ENCODE assay signal across 35 cellular contexts in the genomic region with DNA sequence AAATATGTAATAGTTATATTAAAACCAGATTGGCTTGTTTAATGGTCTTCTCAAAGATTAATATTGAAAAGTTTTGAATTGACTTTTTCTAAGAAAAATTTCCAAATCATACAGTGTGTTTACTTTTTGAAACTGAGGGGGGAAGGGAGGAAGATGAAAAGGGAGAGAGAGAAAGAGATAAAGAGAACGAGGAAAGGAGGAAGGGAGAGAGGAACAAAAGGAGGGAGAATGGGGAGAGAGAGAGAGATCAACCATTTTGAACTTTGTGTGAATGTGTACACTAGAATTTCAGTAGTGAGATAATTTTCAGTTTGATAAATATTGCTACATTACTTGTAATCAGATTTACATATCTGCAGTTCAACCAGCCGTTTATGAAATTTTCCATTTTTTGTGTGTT.
"Had no signal": no experiment of that assay in that cellular context is flagged by ENCODE, and none has a peak within 500 bp of the region (broad histone marks: within the 10 kb centered on the region; RNA-seq: fewer than 3 reads in every experiment).

No MANE protein-coding gene starts in this region.

- H3K36me3 ChIP-seq: ascending aorta, cardiac muscle cell had no signal

- H3K9me3 ChIP-seq: ascending aorta had no signal

- H3K4me3 ChIP-seq: ascending aorta, cardiac muscle cell had no signal

- H3K27ac ChIP-seq: ascending aorta, VCaP had no signal

- H3K36me3 Mint-ChIP-seq: activated CD8-positive, alpha-beta memory T cell treated with anti-CD3 and anti-CD28 coated beads, Interleukin-2, amount 10 ng/mL, durations not matched to agents 7 days and 5 days; activated naive CD4-positive, alpha-beta T cell treated with anti-CD3 and anti-CD28 coated beads, Interleukin-2, amount 10 ng/mL, durations not matched to agents 7 days and 5 days; activated naive CD4-positive, alpha-beta T cell treated with anti-CD3 and anti-CD28 coated beads, Interleukin-2, amount 50 U/mL, for 24 hours; activated naive CD8-positive, alpha-beta T cell; activated naive CD8-positive, alpha-beta T cell treated with anti-CD3 and anti-CD28 coated beads, Interleukin-2, amount 10 ng/mL, durations not matched to agents 7 days and 5 days had no signal

- H3K27me3 ChIP-seq: ascending aorta, cardiac muscle cell had no signal

- H3K27ac Mint-ChIP-seq: activated B cell treated with CpG ODN at 0.5 μM for 24 hours; activated CD4-positive, alpha-beta memory T cell treated with anti-CD3 and anti-CD28 coated beads, Interleukin-2, amount 10 ng/mL, durations not matched to agents 7 days and 5 days; activated CD4-positive, alpha-beta T cell treated with anti-CD3 and anti-CD28 coated beads, Interleukin-2, amount 10 ng/mL, durations not matched to agents 24 days and 14 days; activated CD8-positive, alpha-beta memory T cell treated with anti-CD3 and anti-CD28 coated beads, Interleukin-2, amount 10 ng/mL, durations not matched to agents 7 days and 5 days; activated CD8-positive, alpha-beta T cell treated with anti-CD3 and anti-CD28 coated beads, Interleukin-2, amount 10 ng/mL, durations not matched to agents 7 days and 5 days; activated naive CD4-positive, alpha-beta T cell treated with anti-CD3 and anti-CD28 coated beads, Interleukin-2, amount 10 ng/mL, durations not matched to agents 7 days and 5 days; activated naive CD4-positive, alpha-beta T cell treated with anti-CD3 and anti-CD28 coated beads, Interleukin-2, amount 50 U/mL, for 24 hours; activated naive CD8-positive, alpha-beta T cell; activated naive CD8-positive, alpha-beta T cell treated with anti-CD3 and anti-CD28 coated beads, Interleukin-2, amount 10 ng/mL, durations not matched to agents 7 days and 5 days; activated naive CD8-positive, alpha-beta T cell treated with anti-CD3 and anti-CD28 coated beads, Interleukin-2, amount 50 U/mL, for 24 hours; activated T-cell treated with anti-CD3 and anti-CD28 coated beads, Interleukin-2, amount 50 U/mL, for 24 hours; activated T-helper 2 cell treated with anti-CD3 and anti-CD28 coated beads, Interferon-gamma antibody, Interleukin-2, Interleukin-4, amounts not matched to agents 10 μg/mL and 5 μg/mL and 100 μg/mL, durations not matched to agents 14 hours and 24 hours and 36 hours; brain; T-helper 1 cell treated with Interleukin-12 subunit alpha and Interleukin-12 subunit beta and Interleukin-4 antibody, amounts not matched to agents 30 μg/mL and 1 μg/mL, for 36 hours; T-helper 2 cell treated with Interferon-gamma antibody and Interleukin-4, amounts not matched to agents 5 μg/mL and 100 μg/mL, for 36 hours had no signal

- DNase-seq: activated B cell treated with CpG ODN at 0.5 μM for 24 hours; activated CD4-positive, alpha-beta memory T cell treated with anti-CD3 and anti-CD28 coated beads, Interleukin-2, amount 10 ng/mL, durations not matched to agents 7 days and 5 days; activated CD4-positive, alpha-beta T cell treated with anti-CD3 and anti-CD28 coated beads for 4 hours; activated CD4-positive, alpha-beta T cell treated with anti-CD3 and anti-CD28 coated beads, Interleukin-2, amount 10 ng/mL, durations not matched to agents 24 days and 14 days; activated CD4-positive, alpha-beta T cell treated with anti-CD3 and anti-CD28 coated beads, Interleukin-2, amount 50 U/mL, for 1 hour; activated CD4-positive, alpha-beta T cell treated with anti-CD3 and anti-CD28 coated beads, Interleukin-2, amount 50 U/mL, for 48 hours; activated CD4-positive, CD25-positive, alpha-beta regulatory T cell treated with anti-CD3 and anti-CD28 coated beads, Interleukin-2, amount 50 U/mL, for 72 hours; activated CD8-positive, alpha-beta memory T cell treated with anti-CD3 and anti-CD28 coated beads for 24 hours; activated CD8-positive, alpha-beta memory T cell treated with anti-CD3 and anti-CD28 coated beads, Interleukin-2, amount 10 ng/mL, durations not matched to agents 7 days and 5 days; activated CD8-positive, alpha-beta memory T cell treated with anti-CD3 and anti-CD28 coated beads, Interleukin-2, amount 50 U/mL, for 48 hours; activated CD8-positive, alpha-beta T cell treated with anti-CD3 and anti-CD28 coated beads, Interleukin-2, amount 10 ng/mL, durations not matched to agents 7 days and 5 days; activated effector memory CD4-positive, alpha-beta T cell treated with Interleukin-2 at 50 U/mL for 16 hours; activated gamma-delta T cell; activated naive CD4-positive, alpha-beta T cell treated with anti-CD3 and anti-CD28 coated beads, Interleukin-2, amount 10 ng/mL, durations not matched to agents 7 days and 5 days; activated naive CD4-positive, alpha-beta T cell treated with Interleukin-2 at 50 U/mL for 16 hours; activated naive CD8-positive, alpha-beta T cell treated with anti-CD3 and anti-CD28 coated beads, Interleukin-2, amount 10 ng/mL, durations not matched to agents 7 days and 5 days; activated naive CD8-positive, alpha-beta T cell treated with anti-CD3 and anti-CD28 coated beads, Interleukin-2, amount 50 U/mL, for 24 hours; activated T-cell treated with anti-CD3 and anti-CD28 coated beads, Interleukin-2, amount 50 U/mL, for 24 hours; activated T-cell treated with anti-CD3 and anti-CD28 coated beads, Interleukin-2, amount 50 U/mL, for 48 hours; amygdala; anterior cingulate cortex; caudate nucleus; cerebellar nuclear complex; T-helper 2 cell; T-helper 9 cell had no signal

- H3K4me1 ChIP-seq: ascending aorta had no signal

- H3K27me3 Mint-ChIP-seq: activated B cell treated with CpG ODN at 0.5 μM for 24 hours; activated CD4-positive, alpha-beta memory T cell treated with anti-CD3 and anti-CD28 coated beads, Interleukin-2, amount 10 ng/mL, durations not matched to agents 7 days and 5 days; activated CD4-positive, alpha-beta T cell treated with anti-CD3 and anti-CD28 coated beads, Interleukin-2, amount 10 ng/mL, durations not matched to agents 24 days and 14 days; activated CD8-positive, alpha-beta memory T cell treated with anti-CD3 and anti-CD28 coated beads, Interleukin-2, amount 10 ng/mL, durations not matched to agents 7 days and 5 days; activated naive CD4-positive, alpha-beta T cell treated with anti-CD3 and anti-CD28 coated beads, Interleukin-2, amount 10 ng/mL, durations not matched to agents 7 days and 5 days; activated naive CD4-positive, alpha-beta T cell treated with anti-CD3 and anti-CD28 coated beads, Interleukin-2, amount 50 U/mL, for 24 hours; activated naive CD8-positive, alpha-beta T cell; activated naive CD8-positive, alpha-beta T cell treated with anti-CD3 and anti-CD28 coated beads, Interleukin-2, amount 10 ng/mL, durations not matched to agents 7 days and 5 days; activated naive CD8-positive, alpha-beta T cell treated with anti-CD3 and anti-CD28 coated beads, Interleukin-2, amount 50 U/mL, for 24 hours; activated T-cell treated with anti-CD3 and anti-CD28 coated beads, Interleukin-2, amount 50 U/mL, for 24 hours; brain; central memory CD8-positive, alpha-beta T cell had no signal

- ATAC-seq: activated CD8-positive, alpha-beta memory T cell treated with anti-CD3 and anti-CD28 coated beads, Interleukin-2, amount 10 ng/mL, durations not matched to agents 7 days and 5 days; activated CD8-positive, alpha-beta T cell treated with anti-CD3 and anti-CD28 coated beads, Interleukin-2, amount 10 ng/mL, durations not matched to agents 7 days and 5 days; activated naive CD8-positive, alpha-beta T cell treated with anti-CD3 and anti-CD28 coated beads, Interleukin-2, amount 50 U/mL, for 24 hours had no signal

- H3K4me1 Mint-ChIP-seq: activated B cell treated with CpG ODN at 0.5 μM for 24 hours; activated CD4-positive, alpha-beta memory T cell treated with anti-CD3 and anti-CD28 coated beads, Interleukin-2, amount 10 ng/mL, durations not matched to agents 7 days and 5 days; activated CD4-positive, alpha-beta T cell treated with anti-CD3 and anti-CD28 coated beads, Interleukin-2, amount 10 ng/mL, durations not matched to agents 24 days and 14 days; activated CD8-positive, alpha-beta memory T cell treated with anti-CD3 and anti-CD28 coated beads, Interleukin-2, amount 10 ng/mL, durations not matched to agents 7 days and 5 days; activated naive CD4-positive, alpha-beta T cell treated with anti-CD3 and anti-CD28 coated beads, Interleukin-2, amount 10 ng/mL, durations not matched to agents 7 days and 5 days; activated naive CD4-positive, alpha-beta T cell treated with anti-CD3 and anti-CD28 coated beads, Interleukin-2, amount 50 U/mL, for 24 hours; activated naive CD8-positive, alpha-beta T cell treated with anti-CD3 and anti-CD28 coated beads, Interleukin-2, amount 10 ng/mL, durations not matched to agents 7 days and 5 days; activated naive CD8-positive, alpha-beta T cell treated with anti-CD3 and anti-CD28 coated beads, Interleukin-2, amount 50 U/mL, for 24 hours; central memory CD8-positive, alpha-beta T cell had no signal

- H3K4me3 Mint-ChIP-seq: activated B cell treated with CpG ODN at 0.5 μM for 24 hours; activated CD4-positive, alpha-beta memory T cell treated with anti-CD3 and anti-CD28 coated beads, Interleukin-2, amount 10 ng/mL, durations not matched to agents 7 days and 5 days; activated CD4-positive, alpha-beta T cell treated with anti-CD3 and anti-CD28 coated beads, Interleukin-2, amount 10 ng/mL, durations not matched to agents 24 days and 14 days; activated CD8-positive, alpha-beta memory T cell treated with anti-CD3 and anti-CD28 coated beads, Interleukin-2, amount 10 ng/mL, durations not matched to agents 7 days and 5 days; activated CD8-positive, alpha-beta T cell treated with anti-CD3 and anti-CD28 coated beads, Interleukin-2, amount 10 ng/mL, durations not matched to agents 7 days and 5 days; activated naive CD4-positive, alpha-beta T cell treated with anti-CD3 and anti-CD28 coated beads, Interleukin-2, amount 10 ng/mL, durations not matched to agents 7 days and 5 days; activated naive CD4-positive, alpha-beta T cell treated with anti-CD3 and anti-CD28 coated beads, Interleukin-2, amount 50 U/mL, for 24 hours; activated naive CD8-positive, alpha-beta T cell; activated naive CD8-positive, alpha-beta T cell treated with anti-CD3 and anti-CD28 coated beads, Interleukin-2, amount 10 ng/mL, durations not matched to agents 7 days and 5 days; activated naive CD8-positive, alpha-beta T cell treated with anti-CD3 and anti-CD28 coated beads, Interleukin-2, amount 50 U/mL, for 24 hours; activated T-cell treated with anti-CD3 and anti-CD28 coated beads, Interleukin-2, amount 50 U/mL, for 24 hours; brain; central memory CD8-positive, alpha-beta T cell; T-helper 1 cell treated with Interleukin-12 subunit alpha and Interleukin-12 subunit beta and Interleukin-4 antibody, amounts not matched to agents 30 μg/mL and 1 μg/mL, for 36 hours; T-helper 2 cell treated with Interferon-gamma antibody and Interleukin-4, amounts not matched to agents 5 μg/mL and 100 μg/mL, for 36 hours had no signal

- H3K9me3 Mint-ChIP-seq: activated CD4-positive, alpha-beta T cell treated with anti-CD3 and anti-CD28 coated beads, Interleukin-2, amount 10 ng/mL, durations not matched to agents 24 days and 14 days; activated naive CD4-positive, alpha-beta T cell treated with anti-CD3 and anti-CD28 coated beads, Interleukin-2, amount 10 ng/mL, durations not matched to agents 7 days and 5 days; T-helper 1 cell treated with Interleukin-12 subunit alpha and Interleukin-12 subunit beta and Interleukin-4 antibody, amounts not matched to agents 30 μg/mL and 1 μg/mL, for 36 hours had no signal
